Comparison of ENCODE assay signal across 19 cellular contexts in genomic region chr6:3164388-3164787, GRCh38. TPM values are rescaled to one million over a fixed set of nuclear protein-coding genes. Genes with fewer than 3 reads are reported as not detected.
DNase-seq lines count a peak whose midpoint lies in the region; ATAC-seq and TF ChIP-seq lines count a peak whose summit lies in the region.
"Had no signal": no experiment of that assay in that cellular context is flagged by ENCODE, and none has a peak within 500 bp of the region (broad histone marks: within the 10 kb centered on the region; RNA-seq: fewer than 3 reads in every experiment).

No MANE protein-coding gene starts in this region.

- peaks cover 29% of the 10 kb centered on the region for H3F3A ChIP-seq in DOHH2 (ENCODE audit: control insufficient read depth, insufficient read depth)
- H3F3A ChIP-seq in neural progenitor cell (ENCODE audit: low read depth): peaks cover 83% of the 10 kb centered on the region

- H3K27ac ChIP-seq in DOHH2 (ENCODE audit: low read depth, low read length) (no peak overlapping the region), HUES64 (ENCODE audit: low read depth, low read length) (peak overlapping the region; percentile 97), neural progenitor cell (no peak overlapping the region)
- H3K27ac ChIP-seq: RWPE1, SJCRH30 had no signal

- H3K9ac ChIP-seq in HUES64 (ENCODE audit: low read depth, low read length) (peak overlapping the region; percentile 82; the same call in 1 of the 2 replicates), neural progenitor cell (no peak overlapping the region)

- POLR2A ChIA-PET in activated B cell treated with CpG ODN at 0.5 μM for 24 hours (lab: Charles Lee): no interaction called here
- POLR2A ChIA-PET in activated CD4-positive, alpha-beta memory T cell treated with anti-CD3 and anti-CD28 coated beads for 36 hours (lab: Charles Lee): no interaction called here

- intact Hi-C loops in activated B cell treated with CpG ODN at 0.5 μM for 24 hours (cut with micrococcal nuclease): no loop called here
- intact Hi-C loops in activated CD4-positive, alpha-beta memory T cell treated with anti-CD3 and anti-CD28 coated beads for 36 hours (cut with micrococcal nuclease): no loop called here

- no peak overlapping the region for H3K4me3 ChIP-seq in DOHH2 (ENCODE audit: low read length)
- no peak overlapping the region for H3K4me3 ChIP-seq in HUES64 (ENCODE audit: low read length)
- H3K4me3 ChIP-seq in neural progenitor cell: no peak overlapping the region
- H3K4me3 ChIP-seq: HAP-1 had no signal

- H3K9me2 ChIP-seq in DOHH2 (replicated peaks; ENCODE audit: control insufficient read depth, low read length): no peaks in the 10 kb centered on the region

- CTCF ChIA-PET in activated B cell treated with CpG ODN at 0.5 μM for 24 hours (lab: Charles Lee): no interaction called here
- CTCF ChIA-PET in activated CD4-positive, alpha-beta memory T cell treated with anti-CD3 and anti-CD28 coated beads for 36 hours (lab: Charles Lee): no interaction called here

- no peaks in the 10 kb centered on the region for H3K9me3 Mint-ChIP-seq in activated B cell treated with CpG ODN at 0.5 μM for 24 hours
- H3K9me3 Mint-ChIP-seq in neural progenitor cell: peaks cover 2% of the 10 kb centered on the region
- H3K9me3 Mint-ChIP-seq in activated CD4-positive, alpha-beta memory T cell treated with anti-CD3 and anti-CD28 coated beads for 36 hours: peaks cover 9% of the 10 kb centered on the region

- peaks cover 2% of the 10 kb centered on the region for H3K27me3 Mint-ChIP-seq in activated B cell treated with CpG ODN at 0.5 μM for 24 hours
- peaks cover 2% of the 10 kb centered on the region for H3K27me3 Mint-ChIP-seq in neural progenitor cell (ENCODE audit: insufficient read depth, low read depth)
- peaks cover 8% of the 10 kb centered on the region for H3K27me3 Mint-ChIP-seq in activated CD4-positive, alpha-beta memory T cell treated with anti-CD3 and anti-CD28 coated beads for 36 hours

- H3K27ac Mint-ChIP-seq in activated B cell treated with CpG ODN at 0.5 μM for 24 hours: no peak overlapping the region
- H3K27ac Mint-ChIP-seq in neural progenitor cell: peak overlapping the region; percentile 86
- no peak overlapping the region for H3K27ac Mint-ChIP-seq in activated CD4-positive, alpha-beta memory T cell treated with anti-CD3 and anti-CD28 coated beads for 36 hours

- peaks cover 48% of the 10 kb centered on the region for H3K4me1 ChIP-seq in DOHH2 (ENCODE audit: control insufficient read depth, low read length)
- peaks cover 70% of the 10 kb centered on the region for H3K4me1 ChIP-seq in HUES64 (ENCODE audit: insufficient read depth, low read length)
- peaks cover 71% of the 10 kb centered on the region for H3K4me1 ChIP-seq in neural progenitor cell

- H3K36me3 Mint-ChIP-seq in activated B cell treated with CpG ODN at 0.5 μM for 24 hours (ENCODE audit: low read depth): no peaks in the 10 kb centered on the region
- H3K36me3 Mint-ChIP-seq in neural progenitor cell: no peaks in the 10 kb centered on the region
- peaks cover 2% of the 10 kb centered on the region for H3K36me3 Mint-ChIP-seq in activated CD4-positive, alpha-beta memory T cell treated with anti-CD3 and anti-CD28 coated beads for 36 hours

- H3K4me3 Mint-ChIP-seq in activated B cell treated with CpG ODN at 0.5 μM for 24 hours: peak overlapping the region; percentile 19
- peak overlapping the region; percentile 64 for H3K4me3 Mint-ChIP-seq in neural progenitor cell
- no peak overlapping the region for H3K4me3 Mint-ChIP-seq in activated CD4-positive, alpha-beta memory T cell treated with anti-CD3 and anti-CD28 coated beads for 36 hours

- H2AFZ ChIP-seq in neural progenitor cell (replicated peaks): no peak overlapping the region

- no peak for TF ChIP-seq CTCF in DOHH2 (IDR thresholded peaks at IDR 0.05; ENCODE audit: low read depth, low read length, poor library complexity, severe bottlenecking)
- no peak for TF ChIP-seq CTCF in activated B cell treated with CpG ODN at 0.5 μM for 24 hours (IDR thresholded peaks at IDR 0.05)
- peak; percentile 20 for TF ChIP-seq CTCF in neural progenitor cell (IDR thresholded peaks at IDR 0.05)

- 61% methylated on average over 6 of the region's 6 CpGs for WGBS in HUES64

- H3K27me3 ChIP-seq in DOHH2 (ENCODE audit: control insufficient read depth, low read length) (no peaks in the 10 kb centered on the region), HUES64 (ENCODE audit: insufficient read depth, low read length) (no peaks in the 10 kb centered on the region), neural progenitor cell (no peaks in the 10 kb centered on the region)
- H3K27me3 ChIP-seq: SJCRH30 had no signal

- no peaks in the 10 kb centered on the region for H3K9me3 ChIP-seq in DOHH2 (ENCODE audit: control insufficient read depth, insufficient read depth, low read length)
- H3K9me3 ChIP-seq in HUES64 (ENCODE audit: insufficient read depth, low read depth, low read length): no peaks in the 10 kb centered on the region
- no peaks in the 10 kb centered on the region for H3K9me3 ChIP-seq in neural progenitor cell (ENCODE audit: low read depth)
- H3K9me3 ChIP-seq: SJCRH30 had no signal

- no peak for DNase-seq in activated B cell treated with CpG ODN at 0.5 μM for 24 hours
- DNase-seq in neural progenitor cell (ENCODE audit: low spot score): no peak
- no peak for DNase-seq in activated CD4-positive, alpha-beta memory T cell treated with anti-CD3 and anti-CD28 coated beads for 36 hours
- DNase-seq in AG08396 (ENCODE audit: low spot score): no peak
- no peak for DNase-seq in retina
- DNase-seq: C1 segment of cervical spinal cord, COR-L47, DMS153, MV-4-11, NCI-H1436 treated with DMSO at 0.1 percent for 48 hours, NCI-H2107, NCI-H226, NCI-H526, OCI-M1, SJCRH30 had no signal

- no peaks in the 10 kb centered on the region for H3K36me3 ChIP-seq in DOHH2 (ENCODE audit: control insufficient read depth, low read length)
- H3K36me3 ChIP-seq in HUES64 (ENCODE audit: insufficient read depth, low read length): no peaks in the 10 kb centered on the region
- H3K36me3 ChIP-seq in neural progenitor cell: no peaks in the 10 kb centered on the region
- H3K36me3 ChIP-seq: HAP-1, SJCRH30 had no signal

- H4K20me1 ChIP-seq in DOHH2 (ENCODE audit: control insufficient read depth, insufficient read depth, low read depth, low read length): no peaks in the 10 kb centered on the region
- H4K20me1 ChIP-seq in neural progenitor cell (ENCODE audit: low read depth): no peaks in the 10 kb centered on the region

- ATAC-seq in activated B cell treated with CpG ODN at 0.5 μM for 24 hours (ENCODE audit: low read depth): no peak

- H3K4me2 ChIP-seq in DOHH2 (ENCODE audit: low read length) (peak overlapping the region; percentile 79; the same call in 1 of the 2 replicates), neural progenitor cell (no peak overlapping the region)

- H3K4me1 Mint-ChIP-seq in activated B cell treated with CpG ODN at 0.5 μM for 24 hours (peaks cover 25% of the 10 kb centered on the region), neural progenitor cell (peaks cover 35% of the 10 kb centered on the region)
- peaks cover 26% of the 10 kb centered on the region for H3K4me1 Mint-ChIP-seq in activated CD4-positive, alpha-beta memory T cell treated with anti-CD3 and anti-CD28 coated beads for 36 hours (ENCODE audit: low read depth)

- no peaks in the 10 kb centered on the region; the same call in 1 of the 2 replicates for H3K79me2 ChIP-seq in DOHH2 (ENCODE audit: control insufficient read depth, low read length)
- H3K79me2 ChIP-seq in neural progenitor cell (ENCODE audit: low read depth): no peaks in the 10 kb centered on the region

RNA-seq across cellular contexts. Expression of gene TUBB2A, which starts 7.0 kb away (rescaled TPM):
- 489 TPM for polyA plus RNA-seq in HUES64 (2013, experiment 1 of 2)
- polyA plus RNA-seq in HUES64 (2013, experiment 2 of 2): 497 TPM
- total RNA-seq in activated B cell treated with CpG ODN at 0.5 μM for 24 hours (3.3 TPM in 2 replicates), neural progenitor cell (ENCODE audit: low replicate concordance) (57.9 and 117 TPM in 2 replicates)
- 1 to 10 TPM; 4.2 to 4.6 TPM for total RNA-seq in activated CD4-positive, alpha-beta memory T cell treated with anti-CD3 and anti-CD28 coated beads for 36 hours

RNA-seq across cellular contexts. Expression of gene BPHL, which starts 45.9 kb away (rescaled TPM):
- 24.4 TPM for polyA plus RNA-seq in HUES64 (2013, experiment 1 of 2)
- polyA plus RNA-seq in HUES64 (2013, experiment 2 of 2): 25.0 TPM
- total RNA-seq in activated B cell treated with CpG ODN at 0.5 μM for 24 hours: 10.5 and 11.0 TPM in 2 replicates
- total RNA-seq in neural progenitor cell (ENCODE audit: low replicate concordance): 44.5 TPM in 2 replicates
- 10 to 100 TPM; 10.1 to 11.4 TPM for total RNA-seq in activated CD4-positive, alpha-beta memory T cell treated with anti-CD3 and anti-CD28 coated beads for 36 hours

Comparison
In these comparisons a context has a peak if more than half of its experiments do, and no peak if none do; other contexts are left out.
1. RNA of gene TUBB2A, which starts 7.0 kb away (total RNA-seq): 57.9 to 117 TPM in neural progenitor cell; 4.2 to 4.6 TPM in activated CD4-positive, alpha-beta memory T cell treated with anti-CD3 and anti-CD28 coated beads for 36 hours and 3.3 TPM in activated B cell treated with CpG ODN at 0.5 μM for 24 hours; every median in the first group is over 10 times any median in the second.